In the genomic region with DNA sequence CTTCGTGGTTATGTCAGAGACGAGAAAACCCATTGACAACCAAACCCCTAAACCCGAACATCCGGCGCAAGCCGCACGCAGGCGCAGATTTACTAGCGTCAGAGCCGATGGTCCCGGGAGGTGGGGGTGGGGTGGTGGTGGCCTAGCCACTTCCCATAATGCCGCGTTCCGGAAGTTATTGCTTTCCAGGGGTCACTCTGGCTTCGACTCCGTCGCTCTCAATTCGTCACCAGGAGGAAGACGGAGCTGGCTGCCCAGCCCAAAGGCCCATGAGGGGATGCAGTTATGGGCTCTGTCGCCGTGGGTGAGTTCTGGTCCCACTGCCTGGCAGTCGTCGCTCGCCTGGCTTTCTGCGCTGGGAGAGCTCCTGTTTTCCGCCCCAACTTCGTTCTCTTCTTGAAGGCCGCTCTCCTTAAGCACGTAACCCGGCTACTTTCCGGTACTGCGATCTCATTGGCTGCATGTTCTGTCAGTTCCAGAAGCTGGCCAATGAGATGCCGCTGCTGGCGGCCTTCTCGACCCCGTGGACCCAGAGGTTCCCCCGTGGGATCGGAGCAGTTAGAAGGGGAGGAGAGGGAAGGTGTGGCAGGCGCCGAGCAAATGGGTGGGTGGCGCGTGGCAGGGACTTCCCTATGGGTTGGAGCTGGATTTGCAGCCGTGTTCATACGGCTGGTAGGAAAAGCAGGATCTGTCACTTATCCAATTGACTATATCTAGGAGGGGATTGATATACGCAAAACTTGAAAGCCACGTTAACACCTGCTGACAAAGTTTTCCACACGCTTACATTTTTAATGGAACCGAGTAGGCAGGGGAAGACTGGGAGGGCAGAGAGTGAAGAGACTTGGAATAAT, we compare ENCODE assay signal across 8 cellular contexts. TPM values are rescaled to one million over a fixed set of nuclear protein-coding genes. Genes with fewer than 3 reads are reported as not detected.
DNase-seq lines count a peak whose midpoint lies in the region; ATAC-seq and TF ChIP-seq lines count a peak whose summit lies in the region.

Gene USP16, plus strand, starts transcription at position 195 of the 854 bp plus-strand sequence. CDS start 3,246 bp downstream, outside the sequence.

- H3K36me3 ChIP-seq in PC-3 (ENCODE audit: low read depth, low read length) (0 out of 2 replicates have a peak, but pooled peaks cover 4% of the 10 kb centered on the region), mucosa of descending colon (ENCODE audit: low read depth) (no peaks in the 10 kb centered on the region)

- TF ChIP-seq RAD21 in Ishikawa (IDR thresholded peaks at IDR 0.05; ENCODE audit: low read depth), result no peak

- H3K9me3 ChIP-seq in PC-3 (ENCODE audit: low read length) (no peaks in the 10 kb centered on the region), mucosa of descending colon (no peaks in the 10 kb centered on the region)

- H2AFZ ChIP-seq in PC-3 (ENCODE audit: low read length), result peak within 1 kb of the TSS; percentile 87

- peak within 1 kb of the TSS; percentile 78 for H3K4me3 ChIP-seq in PC-3 (ENCODE audit: low read length)
- H3K4me3 ChIP-seq in mucosa of descending colon, result peak within 1 kb of the TSS; percentile 65

- peak; percentile 97 for ATAC-seq in GM21576 (IDR thresholded peaks at IDR 0.05; ENCODE audit: unreplicated experiment)
- ATAC-seq in PC-3, result peak; percentile 98
- peak; percentile 97 for ATAC-seq in mucosa of descending colon

- peak within 1 kb of the TSS; percentile 92 for H3K4me2 ChIP-seq in PC-3 (ENCODE audit: low read length)

- peak within 1 kb of the TSS; percentile 89 for H3K27ac ChIP-seq in PC-3 (ENCODE audit: low read length)
- peak within 1 kb of the TSS; percentile 89 for H3K27ac ChIP-seq in epithelial cell of prostate

- 0 out of 2 replicates have a peak, but pooled peaks have one; percentile 31 for TF ChIP-seq EP300 in Ishikawa (IDR thresholded peaks at IDR 0.05; ENCODE audit: borderline replicate concordance)

- POLR2A ChIA-PET in PC-3 (lab: Charles Lee; ENCODE audit: unreplicated experiment), result interaction anchor here (0.6 to 1.7 kb wide), 11 partner anchors 22 to 1382 kb away, joined by 3 to 15 read pairs (median 4); partner anchors contain the start of genes CCT8 and LTN1

- no peaks in the 10 kb centered on the region for H3F3A ChIP-seq in PC-3 (ENCODE audit: low read length, unreplicated experiment)

- intact Hi-C loops in PC-3 (cut with micrococcal nuclease), result loop anchor here (2.0 kb wide), 2 partner anchors 32 to 48 kb away; partner anchors contain the start of genes CCT8 and LTN1
- intact Hi-C loops in mucosa of descending colon (cut with DNase I, micrococcal nuclease), result no loop called here

- peaks cover 32% of the 10 kb centered on the region for H3K79me2 ChIP-seq in PC-3 (ENCODE audit: low read length)

- CTCF ChIA-PET in PC-3 (lab: Charles Lee), result no interaction called here

- H3K9ac ChIP-seq in PC-3 (ENCODE audit: low read length), result peak within 1 kb of the TSS; percentile 95

- no peaks in the 10 kb centered on the region for H3K9me2 ChIP-seq in PC-3 (replicated peaks; ENCODE audit: low read length)

- H3K4me1 ChIP-seq in PC-3 (ENCODE audit: insufficient read depth, low read length) (peaks cover 15% of the 10 kb centered on the region), mucosa of descending colon (ENCODE audit: low read depth) (peaks cover 16% of the 10 kb centered on the region)

- BruUV-seq in PC-3 (replicated peaks; lab: Mats Ljungman, UMichigan), result no TSS peak

- H4K20me1 ChIP-seq in PC-3 (ENCODE audit: low read length), result no peaks in the 10 kb centered on the region

- H3K27me3 ChIP-seq in PC-3 (ENCODE audit: low read length), result no peaks in the 10 kb centered on the region

- TF ChIP-seq CTCF in PC-3 (conservative IDR thresholded peaks at IDR 0.05; ENCODE audit: low read depth, low read length) (no peak), mucosa of descending colon (IDR thresholded peaks at IDR 0.05) (peak; percentile 31)

- DNase-seq in DMS114 treated with DMSO at 0.1 percent for 48 hours (lab: John Stamatoyannopoulos, UW; ENCODE audit: unreplicated experiment), result peak; percentile 91
- peak; percentile 99 for DNase-seq in PC-3
- peak; percentile 91 for DNase-seq in activated T-cell treated with anti-CD3 and anti-CD28 coated beads for 48 hours (ENCODE audit: low read depth)
- peak; percentile 97 for DNase-seq in epithelial cell of prostate (ENCODE audit: low read depth, low spot score)
- peak; percentile 95 to 97 (median 95) for DNase-seq in mucosa of descending colon
- peak; percentile 91 for DNase-seq in stimulated activated CD8-positive, alpha-beta memory T cell treated with anti-CD3 and anti-CD28 coated beads, Interleukin-4, amount 100 ng/mL, for 24 hours (ENCODE audit: low read depth)

TF ChIP-seq in Ishikawa, 13 proteins besides CTCF, POLR2A, EP300 and RAD21:
- TF ChIP-seq CEBPB (IDR thresholded peaks at IDR 0.05), result no peak
- TF ChIP-seq ZBTB7A (IDR thresholded peaks at IDR 0.05; ENCODE audit: low read depth), result no peak
- TF ChIP-seq MAX (IDR thresholded peaks at IDR 0.05), result peak; percentile 73
- peak; percentile 52; the same call in 1 of the 2 replicates for TF ChIP-seq EGR1 (IDR thresholded peaks at IDR 0.05)
- TF ChIP-seq, protein P1, sequence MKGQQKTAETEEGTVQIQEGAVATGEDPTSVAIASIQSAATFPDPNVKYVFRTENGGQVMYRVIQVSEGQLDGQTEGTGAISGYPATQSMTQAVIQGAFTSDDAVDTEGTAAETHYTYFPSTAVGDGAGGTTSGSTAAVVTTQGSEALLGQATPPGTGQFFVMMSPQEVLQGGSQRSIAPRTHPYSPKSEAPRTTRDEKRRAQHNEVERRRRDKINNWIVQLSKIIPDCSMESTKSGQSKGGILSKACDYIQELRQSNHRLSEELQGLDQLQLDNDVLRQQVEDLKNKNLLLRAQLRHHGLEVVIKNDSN (IDR thresholded peaks at IDR 0.05), result peak; percentile 50
- peak; percentile 46 for TF ChIP-seq TCF12 (IDR thresholded peaks at IDR 0.05; ENCODE audit: low read depth)
- peak; percentile 59 for TF ChIP-seq TAF1 (IDR thresholded peaks at IDR 0.05; ENCODE audit: low read depth)
- TF ChIP-seq CREB1 (IDR thresholded peaks at IDR 0.05; ENCODE audit: low read depth), result peak; percentile 89
- TF ChIP-seq YY1 (IDR thresholded peaks at IDR 0.05; ENCODE audit: low read depth), result 0 out of 2 replicates have a peak, but pooled peaks have one; percentile 9
- TF ChIP-seq TEAD4 (IDR thresholded peaks at IDR 0.05), result no peak
- TF ChIP-seq FOXM1 (IDR thresholded peaks at IDR 0.05; ENCODE audit: borderline replicate concordance, low read depth), result 0 out of 2 replicates have a peak, but pooled peaks have one; percentile 28

RNA-seq across cellular contexts. Expression of gene USP16, which starts in this region (rescaled TPM):
- total RNA-seq in PC-3 (2014; rRNA removed) (21.2 and 24.1 TPM in 2 replicates), mucosa of descending colon (10 to 100 TPM; 35.2 to 41.5 (median 37.6) TPM)

Comparison
In these comparisons a context has a peak if more than half of its experiments do, and no peak if none do; other contexts are left out.
1. Peak in every context shown above with its lines: DNase-seq, ATAC-seq, H3K4me3 ChIP-seq and H3K27ac ChIP-seq.